In genomic region chr3:420584-420983, GRCh38 we compare ENCODE assay signal across 1 cellular context.
TF ChIP-seq lines count a peak whose summit lies in the region.

No MANE protein-coding gene starts in this region.

TF ChIP-seq in WTC11, 78 proteins besides CTCF, POLR2A, EP300 and RAD21 (continued from another document):
- TF ChIP-seq, protein P1, sequence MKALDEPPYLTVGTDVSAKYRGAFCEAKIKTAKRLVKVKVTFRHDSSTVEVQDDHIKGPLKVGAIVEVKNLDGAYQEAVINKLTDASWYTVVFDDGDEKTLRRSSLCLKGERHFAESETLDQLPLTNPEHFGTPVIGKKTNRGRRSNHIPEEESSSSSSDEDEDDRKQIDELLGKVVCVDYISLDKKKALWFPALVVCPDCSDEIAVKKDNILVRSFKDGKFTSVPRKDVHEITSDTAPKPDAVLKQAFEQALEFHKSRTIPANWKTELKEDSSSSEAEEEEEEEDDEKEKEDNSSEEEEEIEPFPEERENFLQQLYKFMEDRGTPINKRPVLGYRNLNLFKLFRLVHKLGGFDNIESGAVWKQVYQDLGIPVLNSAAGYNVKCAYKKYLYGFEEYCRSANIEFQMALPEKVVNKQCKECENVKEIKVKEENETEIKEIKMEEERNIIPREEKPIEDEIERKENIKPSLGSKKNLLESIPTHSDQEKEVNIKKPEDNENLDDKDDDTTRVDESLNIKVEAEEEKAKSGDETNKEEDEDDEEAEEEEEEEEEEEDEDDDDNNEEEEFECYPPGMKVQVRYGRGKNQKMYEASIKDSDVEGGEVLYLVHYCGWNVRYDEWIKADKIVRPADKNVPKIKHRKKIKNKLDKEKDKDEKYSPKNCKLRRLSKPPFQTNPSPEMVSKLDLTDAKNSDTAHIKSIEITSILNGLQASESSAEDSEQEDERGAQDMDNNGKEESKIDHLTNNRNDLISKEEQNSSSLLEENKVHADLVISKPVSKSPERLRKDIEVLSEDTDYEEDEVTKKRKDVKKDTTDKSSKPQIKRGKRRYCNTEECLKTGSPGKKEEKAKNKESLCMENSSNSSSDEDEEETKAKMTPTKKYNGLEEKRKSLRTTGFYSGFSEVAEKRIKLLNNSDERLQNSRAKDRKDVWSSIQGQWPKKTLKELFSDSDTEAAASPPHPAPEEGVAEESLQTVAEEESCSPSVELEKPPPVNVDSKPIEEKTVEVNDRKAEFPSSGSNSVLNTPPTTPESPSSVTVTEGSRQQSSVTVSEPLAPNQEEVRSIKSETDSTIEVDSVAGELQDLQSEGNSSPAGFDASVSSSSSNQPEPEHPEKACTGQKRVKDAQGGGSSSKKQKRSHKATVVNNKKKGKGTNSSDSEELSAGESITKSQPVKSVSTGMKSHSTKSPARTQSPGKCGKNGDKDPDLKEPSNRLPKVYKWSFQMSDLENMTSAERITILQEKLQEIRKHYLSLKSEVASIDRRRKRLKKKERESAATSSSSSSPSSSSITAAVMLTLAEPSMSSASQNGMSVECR (CRISPR knock-in tag; IDR thresholded peaks at IDR 0.05; ENCODE audit: borderline replicate concordance), result no peak
